16 cellular contexts compared by ENCODE assay signal in genomic region chr9:72390896-72391295, GRCh38. TPM values are rescaled to one million over a fixed set of nuclear protein-coding genes. Genes with fewer than 3 reads are reported as not detected.
DNase-seq lines count a peak whose midpoint lies in the region; ATAC-seq and TF ChIP-seq lines count a peak whose summit lies in the region.
"Had no signal": no experiment of that assay in that cellular context is flagged by ENCODE, and none has a peak within 500 bp of the region (broad histone marks: within the 10 kb centered on the region; RNA-seq: fewer than 3 reads in every experiment).

No MANE protein-coding gene starts in this region.

- no peak overlapping the region for H3K27ac ChIP-seq in breast epithelium

- H3K27me3 ChIP-seq in breast epithelium = no peaks in the 10 kb centered on the region

- POLR2A ChIA-PET in MCF 10A (lab: Yijun Ruan, JAX) = interaction anchor here (0.9 to 4.0 kb wide), 9 partner anchors 25 to 201 kb away, joined by 3 to 33 read pairs (median 3); partner anchors contain the start of gene ZFAND5

- no peaks in the 10 kb centered on the region for H3K36me3 ChIP-seq in breast epithelium

- no peak for TF ChIP-seq CTCF in MCF 10A (IDR thresholded peaks at IDR 0.05; ENCODE audit: unreplicated experiment)
- no peak for TF ChIP-seq CTCF in breast epithelium (IDR thresholded peaks at IDR 0.05)
- no peak for TF ChIP-seq CTCF in neural crest cell (conservative IDR thresholded peaks at IDR 0.05)

- peak; percentile 20 for DNase-seq in MCF 10A (ENCODE audit: unreplicated experiment)
- no peak for DNase-seq in breast epithelium (ENCODE audit: low spot score in 2 of 2)
- peak; percentile 44 for DNase-seq in SK-MEL-5 (ENCODE audit: low read depth, low spot score)
- DNase-seq in neural crest cell (ENCODE audit: low read depth, low spot score) = no peak
- no peak for DNase-seq in stimulated activated CD4-positive, alpha-beta T cell treated with anti-CD3 and anti-CD28 coated beads, Interleukin-12 subunit alpha, Interleukin-12 subunit beta, amount 100 ng/mL, for 4 hours
- no peak for DNase-seq in activated CD4-positive, alpha-beta T cell treated with anti-CD3 and anti-CD28 coated beads for 1 hour
- DNase-seq: ACHN; C1 segment of cervical spinal cord; Calu3; CD4-positive, alpha-beta T cell; DND-41; GDM1 had no signal

- CTCF ChIA-PET in MCF 10A (lab: Yijun Ruan, JAX) = interaction anchor here (0.6 to 2.0 kb wide), 7 partner anchors 25 to 201 kb away, joined by 3 to 6 read pairs (median 4); no protein-coding TSS in a partner anchor

- H3K4me3 ChIP-seq in breast epithelium = no peak overlapping the region

- H3K4me1 Mint-ChIP-seq in MCF 10A (ENCODE audit: insufficient read depth, unreplicated experiment) = no peaks in the 10 kb centered on the region
- no peaks in the 10 kb centered on the region for H3K4me1 Mint-ChIP-seq in neural crest cell

- no TSS peak for BruUV-seq in MCF 10A (replicated peaks; lab: Mats Ljungman, UMichigan)

- no peaks in the 10 kb centered on the region for H3K4me1 ChIP-seq in breast epithelium

- H3K27ac Mint-ChIP-seq in MCF 10A (ENCODE audit: low read depth, unreplicated experiment) = no peak overlapping the region
- peak overlapping the region; percentile 22 for H3K27ac Mint-ChIP-seq in neural crest cell (ENCODE audit: unreplicated experiment)
- H3K27ac Mint-ChIP-seq: B cell; CD4-positive, alpha-beta T cell had no signal

- no peak overlapping the region for H3K4me3 Mint-ChIP-seq in MCF 10A (ENCODE audit: unreplicated experiment)
- no peak overlapping the region for H3K4me3 Mint-ChIP-seq in neural crest cell
- H3K4me3 Mint-ChIP-seq: B cell; CD4-positive, alpha-beta T cell had no signal

- no peak for TF ChIP-seq POLR2A in breast epithelium (IDR thresholded peaks at IDR 0.05)

- H3K36me3 Mint-ChIP-seq in MCF 10A (ENCODE audit: insufficient read depth, unreplicated experiment) = no peaks in the 10 kb centered on the region
- H3K36me3 Mint-ChIP-seq in neural crest cell (ENCODE audit: low read depth) = peaks cover 3% of the 10 kb centered on the region

- H3K9me3 ChIP-seq in breast epithelium = no peaks in the 10 kb centered on the region

- in situ Hi-C loops in SK-MEL-5 (cut with HindIII; ENCODE audit: low pct_unique_long_range_greater_than_20kb, low sequenced_read_pairs) = no loop called here

- H3K27me3 Mint-ChIP-seq in MCF 10A (ENCODE audit: insufficient read depth, unreplicated experiment) (no peaks in the 10 kb centered on the region), neural crest cell (ENCODE audit: low read depth) (no peaks in the 10 kb centered on the region)

- intact Hi-C loops in MCF 10A (cut with micrococcal nuclease) (no loop called here), breast epithelium (cut with DNase I; ENCODE audit: low total_unique reads) (no loop called here)

- H3K9me3 Mint-ChIP-seq in MCF 10A (ENCODE audit: unreplicated experiment) (no peaks in the 10 kb centered on the region), neural crest cell (peaks cover 6% of the 10 kb centered on the region)
- H3K9me3 Mint-ChIP-seq: CD4-positive, alpha-beta T cell had no signal

- ATAC-seq in GM19395 (IDR thresholded peaks at IDR 0.05; ENCODE audit: unreplicated experiment) = no peak
- ATAC-seq: HCT116, HepG2 had no signal

RNA-seq across cellular contexts. Expression of gene ZFAND5, which starts 25.9 kb away (rescaled TPM):
- total RNA-seq in MCF 10A (2022) (91.7 and 107 TPM in 2 replicates), breast epithelium (100 to 1,000 TPM; 268 to 516 (median 423) TPM), neural crest cell (194 and 201 TPM in 2 replicates)
- 214 and 225 TPM in 2 replicates for total RNA-seq in SK-MEL-5 (2014; rRNA removed; shearing (Covaris generic))
- polyA plus RNA-seq in SK-MEL-5 (2015; cell fraction: cytosol; rRNA removed) = 254 and 268 TPM in 2 replicates
- 385 and 397 TPM in 2 replicates for polyA plus RNA-seq in SK-MEL-5 (2015; cell fraction: nucleus; rRNA removed)

Comparison
In these comparisons a context has a peak if more than half of its experiments do, and no peak if none do; other contexts are left out.
1. DNase-seq: peak in MCF 10A (single experiment) and SK-MEL-5 (single experiment); none in breast epithelium (0 of 2), neural crest cell (single experiment), stimulated activated CD4-positive, alpha-beta T cell treated with anti-CD3 and anti-CD28 coated beads, Interleukin-12 subunit alpha, Interleukin-12 subunit beta, amount 100 ng/mL, for 4 hours (single experiment) and activated CD4-positive, alpha-beta T cell treated with anti-CD3 and anti-CD28 coated beads for 1 hour (single experiment).